29 cellular contexts compared by ENCODE assay signal in the genomic region with DNA sequence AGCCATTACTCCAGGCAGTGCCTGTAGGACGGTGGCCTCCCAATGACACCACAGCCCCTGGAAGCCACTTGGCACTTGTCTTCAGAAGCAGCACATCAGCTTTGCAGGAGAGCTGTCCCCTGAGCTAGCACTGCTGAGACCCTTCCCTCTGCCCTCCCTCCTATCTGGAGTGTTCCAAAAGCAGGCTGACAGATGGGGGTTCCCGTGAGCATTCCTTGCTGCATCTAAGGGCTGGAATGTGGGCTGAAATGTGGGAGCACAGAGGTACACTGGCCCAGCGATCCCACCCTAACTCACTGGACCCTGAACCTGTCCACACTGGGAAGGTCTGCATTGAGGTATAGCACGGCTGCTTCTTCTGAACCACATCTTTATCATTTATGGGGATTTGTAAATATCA.
"Had no signal": no experiment of that assay in that cellular context is flagged by ENCODE, and none has a peak within 500 bp of the region (broad histone marks: within the 10 kb centered on the region; RNA-seq: fewer than 3 reads in every experiment).

No MANE protein-coding gene starts in this region.

- H3K27me3 Mint-ChIP-seq: activated B cell treated with CpG ODN at 0.5 μM for 24 hours; activated naive CD8-positive, alpha-beta T cell; central memory CD8-positive, alpha-beta T cell; effector memory CD8-positive, alpha-beta T cell; T-helper 17 cell had no signal

- H3K4me3 ChIP-seq: esophagus squamous epithelium, gastroesophageal sphincter, heart right ventricle had no signal

- H3K27me3 ChIP-seq: brain microvascular endothelial cell, esophagus squamous epithelium, gastroesophageal sphincter, heart right ventricle had no signal

- H3K9me3 ChIP-seq: esophagus squamous epithelium had no signal

- DNase-seq: activated B cell treated with CpG ODN at 0.5 μM for 24 hours; activated CD4-positive, alpha-beta memory T cell treated with anti-CD3 and anti-CD28 coated beads, Interleukin-2, amount 10 ng/mL, durations not matched to agents 7 days and 5 days; activated CD4-positive, alpha-beta T cell treated with anti-CD3 and anti-CD28 coated beads, Interleukin-2, amount 10 ng/mL, durations not matched to agents 7 days and 5 days; activated CD4-positive, alpha-beta T cell treated with anti-CD3 and anti-CD28 coated beads, Interleukin-2, amount 50 U/mL, for 4 hours; activated CD8-positive, alpha-beta memory T cell treated with anti-CD3 and anti-CD28 coated beads, Interleukin-2, amount 50 U/mL, for 48 hours; activated effector memory CD4-positive, alpha-beta T cell treated with Interleukin-2 at 50 U/mL for 16 hours; activated gamma-delta T cell treated with Interleukin-2 at 50 U/mL for 16 hours; activated naive CD4-positive, alpha-beta T cell treated with anti-CD3 and anti-CD28 coated beads, Interleukin-2, amount 50 U/mL, for 16 hours; activated naive CD4-positive, alpha-beta T cell treated with Interleukin-2 at 50 U/mL for 16 hours; activated T-cell treated with anti-CD3 and anti-CD28 coated beads for 4 hours; activated T-cell treated with anti-CD3 and anti-CD28 coated beads, Interleukin-2, amount 50 U/mL, for 24 hours; activated T-cell treated with anti-CD3 and anti-CD28 coated beads, Interleukin-2, amount 50 U/mL, for 72 hours; amniotic stem cell; anterior cingulate cortex; brain microvascular endothelial cell; cortex of kidney; dermis blood vessel endothelial cell; effector CD4-positive, alpha-beta T cell; effector memory CD8-positive, alpha-beta T cell; esophagus squamous epithelium; heart right ventricle; T-helper 1 cell; T-helper 17 cell; T1000; WERI-Rb-1 had no signal

- H3K4me1 Mint-ChIP-seq: activated CD4-positive, alpha-beta T cell treated with anti-CD3 and anti-CD28 coated beads, Interleukin-2, amount 10 ng/mL, durations not matched to agents 7 days and 5 days; central memory CD8-positive, alpha-beta T cell; T-helper 17 cell had no signal

- H3K27ac Mint-ChIP-seq: activated B cell treated with CpG ODN at 0.5 μM for 24 hours; activated CD4-positive, alpha-beta memory T cell treated with anti-CD3 and anti-CD28 coated beads, Interleukin-2, amount 10 ng/mL, durations not matched to agents 7 days and 5 days; activated CD4-positive, alpha-beta T cell treated with anti-CD3 and anti-CD28 coated beads, Interleukin-2, amount 10 ng/mL, durations not matched to agents 7 days and 5 days; activated naive CD8-positive, alpha-beta T cell; activated T-cell treated with anti-CD3 and anti-CD28 coated beads, Interleukin-2, amount 50 U/mL, for 24 hours; activated T-cell treated with anti-CD3 and anti-CD28 coated beads, Interleukin-2, amount 50 U/mL, for 72 hours; T-helper 17 cell; T-helper 2 cell treated with Interferon-gamma antibody and Interleukin-4, amounts not matched to agents 5 μg/mL and 100 μg/mL, for 36 hours had no signal

- H3K36me3 ChIP-seq: brain microvascular endothelial cell, esophagus squamous epithelium, gastroesophageal sphincter, heart right ventricle, WERI-Rb-1 had no signal

- H3K4me3 Mint-ChIP-seq: activated B cell treated with CpG ODN at 0.5 μM for 24 hours; activated CD4-positive, alpha-beta memory T cell treated with anti-CD3 and anti-CD28 coated beads, Interleukin-2, amount 10 ng/mL, durations not matched to agents 7 days and 5 days; activated CD4-positive, alpha-beta T cell treated with anti-CD3 and anti-CD28 coated beads, Interleukin-2, amount 10 ng/mL, durations not matched to agents 7 days and 5 days; activated naive CD8-positive, alpha-beta T cell; activated T-cell treated with anti-CD3 and anti-CD28 coated beads, Interleukin-2, amount 50 U/mL, for 24 hours; activated T-cell treated with anti-CD3 and anti-CD28 coated beads, Interleukin-2, amount 50 U/mL, for 72 hours; central memory CD8-positive, alpha-beta T cell; effector memory CD8-positive, alpha-beta T cell; T-helper 17 cell; T-helper 2 cell treated with Interferon-gamma antibody and Interleukin-4, amounts not matched to agents 5 μg/mL and 100 μg/mL, for 36 hours had no signal

- H3K27ac ChIP-seq: brain microvascular endothelial cell, gastroesophageal sphincter, heart right ventricle, WERI-Rb-1 had no signal

- H3K9me3 Mint-ChIP-seq: activated B cell treated with CpG ODN at 0.5 μM for 24 hours; activated CD4-positive, alpha-beta memory T cell treated with anti-CD3 and anti-CD28 coated beads, Interleukin-2, amount 10 ng/mL, durations not matched to agents 7 days and 5 days; activated T-cell treated with anti-CD3 and anti-CD28 coated beads, Interleukin-2, amount 50 U/mL, for 24 hours; activated T-cell treated with anti-CD3 and anti-CD28 coated beads, Interleukin-2, amount 50 U/mL, for 72 hours; central memory CD8-positive, alpha-beta T cell; effector memory CD8-positive, alpha-beta T cell; T-helper 2 cell treated with Interferon-gamma antibody and Interleukin-4, amounts not matched to agents 5 μg/mL and 100 μg/mL, for 36 hours had no signal

- H3K36me3 Mint-ChIP-seq: activated naive CD8-positive, alpha-beta T cell had no signal
